10 cellular contexts compared by ENCODE assay signal in the genomic region with DNA sequence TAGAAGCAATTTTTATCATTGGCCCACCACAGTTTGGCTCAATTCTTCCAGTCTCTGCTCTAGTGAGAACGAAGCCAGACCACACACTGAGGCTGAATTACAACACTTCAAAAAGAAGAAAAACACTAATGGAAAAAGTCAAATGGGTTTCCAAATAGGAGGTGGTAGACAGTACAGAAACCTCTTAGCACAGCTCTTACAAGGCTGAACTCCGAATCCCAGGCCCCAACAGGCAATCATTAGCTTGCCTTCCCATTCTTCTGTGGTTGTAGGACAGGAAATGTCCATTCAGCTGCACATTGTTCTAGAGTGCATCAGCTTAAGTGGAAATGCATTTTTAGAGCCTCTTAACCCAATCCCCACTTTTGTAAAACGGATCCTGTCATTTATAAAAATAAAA.
DNase-seq lines count a peak whose midpoint lies in the region; ATAC-seq and TF ChIP-seq lines count a peak whose summit lies in the region.
"Had no signal": no experiment of that assay in that cellular context is flagged by ENCODE, and none has a peak within 500 bp of the region (broad histone marks: within the 10 kb centered on the region; RNA-seq: fewer than 3 reads in every experiment).

No MANE protein-coding gene starts in this region.

- in situ Hi-C loops in brain microvascular endothelial cell (cut with HindIII; ENCODE audit: low pct_ligation_motif_present, low sequenced_read_pairs): no loop called here

- intact Hi-C loops in tibial artery (cut with DNase I; ENCODE audit: low total_unique reads) (no loop called here), left colon (cut with DNase I, micrococcal nuclease) (no loop called here)

- TF ChIP-seq CTCF in brain microvascular endothelial cell (IDR thresholded peaks at IDR 0.05; ENCODE audit: low read depth, low read length, missing control alignments): no peak
- TF ChIP-seq CTCF in tibial artery (IDR thresholded peaks at IDR 0.05): no peak

- H3K27ac ChIP-seq in brain microvascular endothelial cell (no peak overlapping the region), tibial artery (peak overlapping the region; percentile 1 to 31), substantia nigra (ENCODE audit: low read depth, low read length, poor library complexity, severe bottlenecking) (no peak overlapping the region)

- H3K27me3 ChIP-seq in brain microvascular endothelial cell (replicated peaks) (no peaks in the 10 kb centered on the region), tibial artery (no peaks in the 10 kb centered on the region)

- DNase-seq in HK-2 (ENCODE audit: unreplicated experiment) (peak; percentile 54), brain microvascular endothelial cell (peak; percentile 70), iris pigment epithelial cell (ENCODE audit: low read depth) (peak; percentile 10), tibial artery (peak in 1 of 2 donors; percentile 51), substantia nigra (lab: John Stamatoyannopoulos, UW) (no peak), left colon (no peak), HPDE6-E6E7 (ENCODE audit: extremely low spot score) (no peak)
- DNase-seq: activated CD8-positive, alpha-beta memory T cell treated with anti-CD3 and anti-CD28 coated beads, Interleukin-2, amount 10 ng/mL, durations not matched to agents 7 days and 5 days; GOT3; stimulated activated CD4-positive, alpha-beta T cell treated with anti-CD3 and anti-CD28 coated beads, Interleukin-15, amount 100 ng/mL, for 24 hours had no signal

- H3K36me3 ChIP-seq in brain microvascular endothelial cell (replicated peaks) (no peaks in the 10 kb centered on the region), tibial artery (no peaks in the 10 kb centered on the region)

- no peak overlapping the region for H3K4me3 ChIP-seq in brain microvascular endothelial cell (ENCODE audit: low read depth, low read length)
- H3K4me3 ChIP-seq in tibial artery: no peak overlapping the region

- peaks cover 0 to 29% (median 10%) of the 10 kb centered on the region in 4 donors for H3K4me1 ChIP-seq in tibial artery

- ATAC-seq in left colon: no peak
- ATAC-seq: activated CD8-positive, alpha-beta memory T cell treated with anti-CD3 and anti-CD28 coated beads, Interleukin-2, amount 10 ng/mL, durations not matched to agents 7 days and 5 days had no signal

- no peaks in the 10 kb centered on the region for H3K9me3 ChIP-seq in tibial artery

Comparison
In these comparisons a context has a peak if more than half of its experiments do, and no peak if none do; other contexts are left out.
1. DNase-seq: peak in HK-2 (single experiment), brain microvascular endothelial cell (single experiment) and iris pigment epithelial cell (single experiment); none in substantia nigra (0 of 49), left colon (0 of 2) and HPDE6-E6E7 (single experiment).
2. H3K27ac ChIP-seq: peak in tibial artery (2 of 2); none in brain microvascular endothelial cell (single experiment) and substantia nigra (single experiment).